Comparison of ENCODE assay signal across 9 cellular contexts in the genomic region with DNA sequence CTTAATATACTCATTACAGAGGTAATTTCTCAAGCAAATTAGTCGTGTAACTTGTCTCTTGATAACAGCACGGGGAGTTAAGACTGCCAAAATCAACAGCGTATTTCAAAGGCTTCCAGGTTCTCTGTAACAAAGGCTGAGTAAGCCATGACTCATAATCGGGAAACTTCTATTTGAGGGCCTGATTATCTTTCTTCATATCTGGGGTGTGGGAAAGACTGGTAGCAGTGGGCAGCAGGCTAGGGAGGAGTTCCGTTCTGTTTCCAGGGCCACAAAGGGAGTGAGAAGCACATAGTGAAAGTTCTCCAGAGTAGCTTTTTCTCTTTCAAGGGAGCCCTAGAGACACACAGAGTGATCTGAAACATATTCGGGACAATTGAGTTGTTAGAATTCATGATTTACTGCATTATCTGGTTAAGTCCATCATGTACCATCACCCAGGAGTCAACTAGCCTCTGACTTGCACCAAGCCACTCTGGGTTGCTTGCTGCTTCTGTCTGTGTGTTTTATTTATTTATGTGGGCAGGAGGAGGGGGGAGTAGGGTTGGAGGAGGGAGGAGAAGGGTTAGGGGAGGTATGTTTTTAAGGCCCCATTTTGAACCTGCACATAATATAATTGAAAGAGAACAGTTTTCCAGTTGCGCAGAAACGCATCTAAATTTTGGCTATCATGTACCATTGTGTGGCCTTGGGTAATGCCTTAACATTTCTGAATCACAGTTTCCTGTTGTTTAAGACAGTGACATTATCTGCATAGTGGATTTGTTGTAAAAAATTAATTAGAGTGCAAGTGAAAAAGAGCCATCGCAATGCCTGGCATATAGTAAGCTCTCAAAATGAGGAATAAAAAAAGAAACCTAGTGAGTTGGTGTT.
A peak's percentile ranks its signal among the peaks of the same experiment; 100 is the strongest.
DNase-seq lines count a peak whose midpoint lies in the region; ATAC-seq and TF ChIP-seq lines count a peak whose summit lies in the region.
"Had no signal": no experiment of that assay in that cellular context is flagged by ENCODE, and none has a peak within 500 bp of the region (broad histone marks: within the 10 kb centered on the region; RNA-seq: fewer than 3 reads in every experiment).

No MANE protein-coding gene starts in this region.

- TF ChIP-seq CTCF in nephron (IDR thresholded peaks at IDR 0.05; ENCODE audit: unreplicated experiment in 3 of 3) = no peak

- peak overlapping the region; percentile 69 for H3K27ac ChIP-seq in epithelial cell of prostate

- H3K9me3 Mint-ChIP-seq in nephron = no peaks in the 10 kb centered on the region
- H3K9me3 Mint-ChIP-seq: IgD-negative memory B cell had no signal

- H3K36me3 Mint-ChIP-seq in nephron (ENCODE audit: low read depth) = no peaks in the 10 kb centered on the region

- H3K27me3 Mint-ChIP-seq in nephron (ENCODE audit: low read depth) = no peaks in the 10 kb centered on the region

- ATAC-seq in GM21423 (IDR thresholded peaks at IDR 0.05; ENCODE audit: unreplicated experiment) (no peak), HG03432 (IDR thresholded peaks at IDR 0.05; ENCODE audit: unreplicated experiment) (no peak)

- peak overlapping the region in 2 of 3 experiments; percentile 20 to 29 for H3K4me3 Mint-ChIP-seq in nephron
- H3K4me3 Mint-ChIP-seq: IgD-negative memory B cell had no signal

- peaks cover 37% of the 10 kb centered on the region for H3K4me1 Mint-ChIP-seq in nephron
- H3K4me1 Mint-ChIP-seq: IgD-negative memory B cell had no signal

- DNase-seq in GM03348 (ENCODE audit: low spot score) = peak; percentile 68
- DNase-seq in NOMO-1 (lab: John Stamatoyannopoulos, UW; ENCODE audit: unreplicated experiment in 2 of 2) = peak; percentile 36 to 57
- peak; percentile 80 for DNase-seq in epithelial cell of prostate (ENCODE audit: low read depth, low spot score)
- DNase-seq in activated gamma-delta T cell (lab: John Stamatoyannopoulos, UW) = no peak
- no peak for DNase-seq in T-helper 1 cell

- peak overlapping the region; percentile 82 to 93 (median 88) for H3K27ac Mint-ChIP-seq in nephron
- H3K27ac Mint-ChIP-seq: IgD-negative memory B cell had no signal

Comparison
In these comparisons a context has a peak if more than half of its experiments do, and no peak if none do; other contexts are left out.
1. DNase-seq: peak in GM03348 (single experiment), NOMO-1 (2 of 2) and epithelial cell of prostate (single experiment); none in activated gamma-delta T cell (single experiment) and T-helper 1 cell (0 of 5).